Comparison of ENCODE assay signal across 8 cellular contexts in the genomic region with DNA sequence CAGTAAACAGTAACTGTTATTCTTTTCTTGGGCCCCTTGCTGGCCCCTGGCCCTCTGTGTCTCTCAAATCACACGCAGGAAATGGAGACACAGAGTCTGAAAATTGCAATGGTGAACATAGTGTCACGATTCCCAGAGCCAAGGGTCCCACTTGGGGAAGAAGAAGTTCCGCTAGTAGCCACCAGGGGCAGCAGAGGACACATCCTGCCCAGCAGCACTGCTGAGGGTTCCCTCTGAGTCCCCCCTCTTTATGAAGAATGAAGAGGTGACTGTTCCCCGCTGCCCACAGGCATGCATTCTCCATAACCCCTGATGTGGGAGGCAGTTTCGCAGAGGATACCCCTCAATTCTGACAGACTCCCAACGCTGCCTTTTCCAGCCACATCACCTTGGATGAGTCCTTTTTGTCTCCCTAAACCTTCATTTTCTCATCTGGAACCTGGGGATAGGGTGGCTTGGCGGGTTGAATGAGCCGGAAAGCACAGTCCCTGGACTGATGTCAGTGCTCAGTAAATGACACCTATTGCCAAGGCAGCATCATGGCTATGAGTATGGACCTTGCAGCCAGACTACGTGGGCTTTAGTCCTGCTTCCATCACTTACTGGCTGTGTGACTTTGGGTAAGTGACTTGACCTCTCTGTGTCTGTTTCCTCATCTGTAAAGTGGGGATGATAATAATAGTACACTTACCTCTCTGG.
A peak's percentile ranks its signal among the peaks of the same experiment; 100 is the strongest.
DNase-seq lines count a peak whose midpoint lies in the region; ATAC-seq and TF ChIP-seq lines count a peak whose summit lies in the region.

No MANE protein-coding gene starts in this region.

- H3K36me3 ChIP-seq in OCI-LY3 (replicated peaks; ENCODE audit: low read depth, low read length) (no peaks in the 10 kb centered on the region), right atrium auricular region (no peaks in the 10 kb centered on the region)

- H3K9ac ChIP-seq in OCI-LY3 (ENCODE audit: low read length): no peak overlapping the region

- ATAC-seq in GM19395 (IDR thresholded peaks at IDR 0.05; ENCODE audit: unreplicated experiment) (peak; percentile 50), HG03342 (IDR thresholded peaks at IDR 0.05; ENCODE audit: unreplicated experiment) (no peak), GM19463 (IDR thresholded peaks at IDR 0.05; ENCODE audit: unreplicated experiment) (no peak)

- no peak overlapping the region for H2AFZ ChIP-seq in OCI-LY3 (ENCODE audit: low read depth, low read length)

- H3K79me2 ChIP-seq in OCI-LY3 (ENCODE audit: low read length): no peaks in the 10 kb centered on the region

- peak; percentile 56 for DNase-seq in Ammon's horn (ENCODE audit: low spot score)
- DNase-seq in activated gamma-delta T cell treated with anti-CD3 and anti-CD28 coated beads, Interleukin-2, amount 50 U/mL, for 16 hours (ENCODE audit: low read depth): peak; percentile 28
- DNase-seq in right atrium auricular region (ENCODE audit: low spot score): no peak
- DNase-seq in stimulated activated CD4-positive, alpha-beta T cell treated with anti-CD3 and anti-CD28 coated beads, Interleukin-12 subunit alpha, Interleukin-12 subunit beta, amount 100 ng/mL, for 24 hours (ENCODE audit: low read depth in 2 of 2): peak; percentile 5 to 28

- H3K4me3 ChIP-seq in OCI-LY3 (ENCODE audit: low read length): no peak overlapping the region
- H3K4me3 ChIP-seq in right atrium auricular region: no peak overlapping the region

- TF ChIP-seq CTCF in OCI-LY3 (IDR thresholded peaks at IDR 0.05; ENCODE audit: low read depth, low read length) (peak; percentile 53), right atrium auricular region (IDR thresholded peaks at IDR 0.05) (peak; percentile 66 to 95)

- no peaks in the 10 kb centered on the region for H3K9me3 ChIP-seq in OCI-LY3 (ENCODE audit: insufficient read depth, low read length)
- H3K9me3 ChIP-seq in right atrium auricular region: no peaks in the 10 kb centered on the region

- H3K27ac ChIP-seq in OCI-LY3 (ENCODE audit: low read length): no peak overlapping the region
- H3K27ac ChIP-seq in right atrium auricular region: no peak overlapping the region

- H3K27me3 ChIP-seq in OCI-LY3 (ENCODE audit: low read depth, low read length) (no peaks in the 10 kb centered on the region), right atrium auricular region (no peaks in the 10 kb centered on the region)

- H4K20me1 ChIP-seq in OCI-LY3 (ENCODE audit: insufficient read depth, low read length): no peaks in the 10 kb centered on the region

- no peak overlapping the region for H3K4me2 ChIP-seq in OCI-LY3 (ENCODE audit: low read length)

- peaks cover 6% of the 10 kb centered on the region; the same call in 1 of the 2 replicates for H3K4me1 ChIP-seq in OCI-LY3 (ENCODE audit: low read length)
- peaks cover 0 to 6% of the 10 kb centered on the region in 2 donors for H3K4me1 ChIP-seq in right atrium auricular region
